In the genomic region with DNA sequence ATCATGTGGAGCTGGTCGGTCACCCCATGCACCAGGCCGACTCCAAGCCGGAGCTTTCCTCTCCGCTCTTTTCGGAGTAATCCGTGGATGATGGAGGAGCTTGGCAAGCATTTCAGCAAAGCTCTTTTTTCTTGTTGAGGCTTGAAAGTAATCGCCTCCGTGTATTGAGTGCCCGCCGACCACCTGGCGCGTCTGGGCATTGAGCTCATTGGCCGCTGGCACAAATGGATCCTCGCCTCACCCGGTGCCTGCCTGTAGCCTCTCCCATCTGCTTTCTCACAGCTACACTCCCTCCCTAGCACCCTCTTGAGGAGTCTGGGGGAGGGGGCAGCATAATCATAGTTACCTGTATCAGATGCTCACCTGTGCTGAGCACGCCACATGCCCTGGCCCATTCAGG, we compare ENCODE assay signal across 24 cellular contexts.
A peak's percentile ranks its signal among the peaks of the same experiment; 100 is the strongest.
DNase-seq lines count a peak whose midpoint lies in the region; ATAC-seq, FAIRE-seq and TF ChIP-seq lines count a peak whose summit lies in the region.
"Had no signal": no experiment of that assay in that cellular context is flagged by ENCODE, and none has a peak within 500 bp of the region (broad histone marks: within the 10 kb centered on the region; RNA-seq: fewer than 3 reads in every experiment).

No MANE protein-coding gene starts in this region.

- FAIRE-seq in bronchial epithelial cell (lab: Jason Lieb, UNC) = no peak
- FAIRE-seq: D721Med, G401.6, urothelium cell line had no signal

- H3K36me3 ChIP-seq in bronchial epithelial cell (ENCODE audit: control insufficient read depth, insufficient read depth, low read length) (peaks cover 7% of the 10 kb centered on the region), stomach smooth muscle (ENCODE audit: control insufficient read depth in 2 of 2, insufficient read depth in 2 of 2, low read length in 2 of 2) (no peaks in the 10 kb centered on the region), mesenchymal stem cell (ENCODE audit: control insufficient read depth in 1 of 2, insufficient read depth in 2 of 2, low read depth in 1 of 2, low read length in 2 of 2) (peaks cover 0 to 11% of the 10 kb centered on the region in 2 experiments)
- H3K36me3 ChIP-seq: ascending aorta had no signal

- no peak overlapping the region for H2BK120ac ChIP-seq in mesenchymal stem cell (ENCODE audit: low read depth, low read length)

- H3K14ac ChIP-seq in mesenchymal stem cell (ENCODE audit: low read length in 2 of 2) = no peak overlapping the region

- H3K9ac ChIP-seq in stomach smooth muscle (ENCODE audit: low read length in 2 of 2) (peak overlapping the region in 1 of 2 donors; percentile 36), mesenchymal stem cell (ENCODE audit: low read length) (no peak overlapping the region)

- H3K4me3 ChIP-seq in bronchial epithelial cell (ENCODE audit: low read depth, low read length) = no peak overlapping the region
- H3K4me3 ChIP-seq in stomach smooth muscle (ENCODE audit: low read length in 2 of 2) = peak overlapping the region in 1 of 2 donors; percentile 65
- no peak overlapping the region for H3K4me3 ChIP-seq in mesenchymal stem cell (ENCODE audit: insufficient read depth in 1 of 2, low read depth in 1 of 2, low read length in 2 of 2)
- H3K4me3 ChIP-seq: ascending aorta had no signal

- H3K23ac ChIP-seq in mesenchymal stem cell (ENCODE audit: low read length in 2 of 2) = no peak overlapping the region

- no peak overlapping the region for H3K18ac ChIP-seq in mesenchymal stem cell (ENCODE audit: low read depth in 1 of 2, low read length in 2 of 2)

- H3K27me3 ChIP-seq in bronchial epithelial cell (ENCODE audit: control insufficient read depth, insufficient read depth, low read length) (no peaks in the 10 kb centered on the region), stomach smooth muscle (ENCODE audit: control insufficient read depth in 1 of 2, insufficient read depth in 2 of 2, low read length in 2 of 2) (no peaks in the 10 kb centered on the region), mesenchymal stem cell (ENCODE audit: control insufficient read depth in 1 of 2, insufficient read depth in 1 of 2, low read length in 2 of 2) (no peaks in the 10 kb centered on the region)
- H3K27me3 ChIP-seq: ascending aorta had no signal

- H3K4ac ChIP-seq in mesenchymal stem cell (ENCODE audit: low read depth in 1 of 2, low read length in 2 of 2) = no peak overlapping the region

- ATAC-seq in HG03439 (IDR thresholded peaks at IDR 0.05; ENCODE audit: unreplicated experiment) = no peak
- ATAC-seq: activated CD8-positive, alpha-beta memory T cell treated with anti-CD3 and anti-CD28 coated beads, Interleukin-2, amount 10 ng/mL, durations not matched to agents 7 days and 5 days; naive thymus-derived CD8-positive, alpha-beta T cell had no signal

- H3K79me1 ChIP-seq in mesenchymal stem cell (replicated peaks; ENCODE audit: low read length, poor library complexity, severe bottlenecking) = peaks cover 44% of the 10 kb centered on the region

- no peak overlapping the region for H4K8ac ChIP-seq in mesenchymal stem cell (ENCODE audit: low read length)

- H3K9me3 Mint-ChIP-seq in T-helper 2 cell treated with Interferon-gamma antibody and Interleukin-4, amounts not matched to agents 5 μg/mL and 100 μg/mL, for 36 hours = no peaks in the 10 kb centered on the region
- H3K9me3 Mint-ChIP-seq: activated naive CD4-positive, alpha-beta T cell treated with anti-CD3 and anti-CD28 coated beads, Interleukin-2, amount 50 U/mL, for 24 hours; naive thymus-derived CD8-positive, alpha-beta T cell had no signal

- DNase-seq in T-helper 2 cell treated with Interferon-gamma antibody and Interleukin-4, amounts not matched to agents 5 μg/mL and 100 μg/mL, for 36 hours (ENCODE audit: low spot score) = no peak
- no peak for DNase-seq in T-helper 2 cell
- peak; percentile 78 for DNase-seq in NCI-H345 (lab: John Stamatoyannopoulos, UW)
- DNase-seq in bronchial epithelial cell (ENCODE audit: low read depth) = peak; percentile 52
- DNase-seq in HUDEP-2 (lab: John Stamatoyannopoulos, UW; ENCODE audit: unreplicated experiment in 76 of 76) = no peak
- no peak for DNase-seq in mesenchymal stem cell
- DNase-seq: 8988T; activated CD4-positive, alpha-beta T cell treated with anti-CD3 and anti-CD28 coated beads for 48 hours; activated CD8-positive, alpha-beta memory T cell treated with anti-CD3 and anti-CD28 coated beads, Interleukin-2, amount 10 ng/mL, durations not matched to agents 7 days and 5 days; effector CD4-positive, alpha-beta T cell; KG1; NCI-H1048; retina; Right ventricle myocardium superior; stimulated activated CD4-positive, alpha-beta T cell treated with anti-CD3 and anti-CD28 coated beads, Interleukin-12 subunit alpha, Interleukin-12 subunit beta, amount 100 ng/mL, for 4 hours had no signal

- H3K4me1 Mint-ChIP-seq in T-helper 2 cell treated with Interferon-gamma antibody and Interleukin-4, amounts not matched to agents 5 μg/mL and 100 μg/mL, for 36 hours (ENCODE audit: low read depth) = peaks cover 14% of the 10 kb centered on the region

- H3K9me3 ChIP-seq in stomach smooth muscle (ENCODE audit: control insufficient read depth in 2 of 2, low read length in 2 of 2) (no peaks in the 10 kb centered on the region), mesenchymal stem cell (ENCODE audit: control insufficient read depth, low read length) (no peaks in the 10 kb centered on the region)
- H3K9me3 ChIP-seq: ascending aorta had no signal

- no peak overlapping the region for H3K4me2 ChIP-seq in mesenchymal stem cell (ENCODE audit: low read length, poor library complexity, severe bottlenecking)

- H3K27ac ChIP-seq in stomach smooth muscle (ENCODE audit: low read length) (peak overlapping the region; percentile 81), mesenchymal stem cell (ENCODE audit: low read length, poor library complexity, severe bottlenecking) (no peak overlapping the region)
- H3K27ac ChIP-seq: ascending aorta had no signal

- no peak overlapping the region for H2AFZ ChIP-seq in mesenchymal stem cell (ENCODE audit: low read depth, low read length)

- H2BK15ac ChIP-seq in mesenchymal stem cell (ENCODE audit: low read depth, poor library complexity, severe bottlenecking) = no peak overlapping the region

- H3K4me1 ChIP-seq in stomach smooth muscle (ENCODE audit: control insufficient read depth, insufficient read depth, low read length) (peaks cover 28% of the 10 kb centered on the region), mesenchymal stem cell (ENCODE audit: control insufficient read depth, insufficient read depth, low read depth, low read length) (no peaks in the 10 kb centered on the region)
- H3K4me1 ChIP-seq: ascending aorta had no signal

- H3K27me3 Mint-ChIP-seq in T-helper 2 cell treated with Interferon-gamma antibody and Interleukin-4, amounts not matched to agents 5 μg/mL and 100 μg/mL, for 36 hours (ENCODE audit: low read depth) = no peaks in the 10 kb centered on the region
- H3K27me3 Mint-ChIP-seq: activated CD8-positive, alpha-beta memory T cell treated with anti-CD3 and anti-CD28 coated beads, Interleukin-2, amount 10 ng/mL, durations not matched to agents 7 days and 5 days; activated naive CD4-positive, alpha-beta T cell treated with anti-CD3 and anti-CD28 coated beads, Interleukin-2, amount 50 U/mL, for 24 hours; naive thymus-derived CD8-positive, alpha-beta T cell had no signal

- TF ChIP-seq CTCF in bronchial epithelial cell (IDR thresholded peaks at IDR 0.05; ENCODE audit: insufficient read depth, low read length, severe bottlenecking) = no peak

- H3K4me3 Mint-ChIP-seq in T-helper 2 cell treated with Interferon-gamma antibody and Interleukin-4, amounts not matched to agents 5 μg/mL and 100 μg/mL, for 36 hours = no peak overlapping the region
- H3K4me3 Mint-ChIP-seq: activated CD8-positive, alpha-beta memory T cell treated with anti-CD3 and anti-CD28 coated beads, Interleukin-2, amount 10 ng/mL, durations not matched to agents 7 days and 5 days; activated naive CD4-positive, alpha-beta T cell treated with anti-CD3 and anti-CD28 coated beads, Interleukin-2, amount 50 U/mL, for 24 hours; activated T-helper 1 cell treated with anti-CD3 and anti-CD28 coated beads, Interleukin-12 subunit alpha, Interleukin-12 subunit beta, Interleukin-2, Interleukin-4 antibody, amounts not matched to agents 30 ng/mL and 10 ng/mL and 1 ng/mL, durations not matched to agents 14 hours and 24 hours and 36 hours; naive thymus-derived CD8-positive, alpha-beta T cell had no signal

- H3K36me3 Mint-ChIP-seq in T-helper 2 cell treated with Interferon-gamma antibody and Interleukin-4, amounts not matched to agents 5 μg/mL and 100 μg/mL, for 36 hours (ENCODE audit: low read depth) = peaks cover 3% of the 10 kb centered on the region
- H3K36me3 Mint-ChIP-seq: activated naive CD4-positive, alpha-beta T cell treated with anti-CD3 and anti-CD28 coated beads, Interleukin-2, amount 50 U/mL, for 24 hours had no signal

- no peak overlapping the region for H2BK5ac ChIP-seq in mesenchymal stem cell (ENCODE audit: low read depth, low read length, poor library complexity, severe bottlenecking)

- H2BK12ac ChIP-seq in mesenchymal stem cell (ENCODE audit: low read length in 2 of 2) = no peak overlapping the region

- no peak overlapping the region for H4K91ac ChIP-seq in mesenchymal stem cell (ENCODE audit: low read length)

- WGBS in mesenchymal stem cell = 96% methylated on average over 14 of the region's 16 CpGs

- no peak overlapping the region for H2AK5ac ChIP-seq in mesenchymal stem cell (ENCODE audit: low read length, severe bottlenecking)

- H3K27ac Mint-ChIP-seq in T-helper 2 cell treated with Interferon-gamma antibody and Interleukin-4, amounts not matched to agents 5 μg/mL and 100 μg/mL, for 36 hours = peak overlapping the region; percentile 52
- H3K27ac Mint-ChIP-seq: activated CD8-positive, alpha-beta memory T cell treated with anti-CD3 and anti-CD28 coated beads, Interleukin-2, amount 10 ng/mL, durations not matched to agents 7 days and 5 days; activated naive CD4-positive, alpha-beta T cell treated with anti-CD3 and anti-CD28 coated beads, Interleukin-2, amount 50 U/mL, for 24 hours; activated T-helper 1 cell treated with anti-CD3 and anti-CD28 coated beads, Interleukin-12 subunit alpha, Interleukin-12 subunit beta, Interleukin-2, Interleukin-4 antibody, amounts not matched to agents 30 ng/mL and 10 ng/mL and 1 ng/mL, durations not matched to agents 14 hours and 24 hours and 36 hours had no signal

Comparison
In these comparisons a context has a peak if more than half of its experiments do, and no peak if none do; other contexts are left out.
1. DNase-seq: peak in NCI-H345 (single experiment) and bronchial epithelial cell (single experiment); none in T-helper 2 cell treated with Interferon-gamma antibody and Interleukin-4, amounts not matched to agents 5 μg/mL and 100 μg/mL, for 36 hours (single experiment), T-helper 2 cell (0 of 5), HUDEP-2 (0 of 76) and mesenchymal stem cell (single experiment).